In genomic region chr6:75528423-75528822, GRCh38 we compare ENCODE assay signal across 1 cellular context.
TF ChIP-seq lines count a peak whose summit lies in the region.

No MANE protein-coding gene starts in this region.

TF ChIP-seq in GM23338, 12 proteins besides CTCF, POLR2A, EP300 and RAD21 (continued from another document):
- no peak for TF ChIP-seq ETS1 (IDR thresholded peaks at IDR 0.05)
- TF ChIP-seq ZNF462 (CRISPR knock-in tag; IDR thresholded peaks at IDR 0.05) = no peak
- no peak for TF ChIP-seq ZNF331 (CRISPR knock-in tag; IDR thresholded peaks at IDR 0.05; ENCODE audit: low read depth)
